ENCODE assay signal across 1 cellular context in genomic region chr1:20528221-20528620, GRCh38.
TF ChIP-seq lines count a peak whose summit lies in the region.

No MANE protein-coding gene starts in this region.

TF ChIP-seq in GM23338, 12 proteins besides CTCF, POLR2A, EP300 and RAD21 (continued from another document):
- no peak for TF ChIP-seq REST (IDR thresholded peaks at IDR 0.05; ENCODE audit: unreplicated experiment)
- no peak for TF ChIP-seq POLR2AphosphoS5 (IDR thresholded peaks at IDR 0.05; ENCODE audit: low read depth)
- TF ChIP-seq STAT1 (IDR thresholded peaks at IDR 0.05; ENCODE audit: unreplicated experiment) = no peak
- TF ChIP-seq ZNF331 (CRISPR knock-in tag; IDR thresholded peaks at IDR 0.05; ENCODE audit: low read depth) = no peak
- TF ChIP-seq ZNF114 (CRISPR knock-in tag; IDR thresholded peaks at IDR 0.05) = no peak
- no peak for TF ChIP-seq EZH2 (IDR thresholded peaks at IDR 0.05; ENCODE audit: low read depth, unreplicated experiment)
- TF ChIP-seq CREB1 (CRISPR knock-in tag; IDR thresholded peaks at IDR 0.05; ENCODE audit: low read depth) = no peak
- TF ChIP-seq ZNF462 (CRISPR knock-in tag; IDR thresholded peaks at IDR 0.05) = no peak
